ENCODE assay signal across 26 cellular contexts in genomic region chr1:235898126-235898525, GRCh38. TPM values are rescaled to one million over a fixed set of nuclear protein-coding genes. Genes with fewer than 3 reads are reported as not detected.
A peak's percentile ranks its signal among the peaks of the same experiment; 100 is the strongest.
DNase-seq lines count a peak whose midpoint lies in the region; ATAC-seq and TF ChIP-seq lines count a peak whose summit lies in the region.
"Had no signal": no experiment of that assay in that cellular context is flagged by ENCODE, and none has a peak within 500 bp of the region (broad histone marks: within the 10 kb centered on the region; RNA-seq: fewer than 3 reads in every experiment).

No MANE protein-coding gene starts in this region.

- H3K9me3 ChIP-seq in lower lobe of right lung, result no peaks in the 10 kb centered on the region
- H3K9me3 ChIP-seq: gastroesophageal sphincter, SJCRH30, upper lobe of right lung had no signal

- no peaks in the 10 kb centered on the region for H3K36me3 ChIP-seq in lower lobe of right lung
- H3K36me3 ChIP-seq: gastroesophageal sphincter, SJCRH30, upper lobe of right lung, WERI-Rb-1 had no signal

- no peak overlapping the region for H3K4me3 ChIP-seq in fibroblast of mammary gland (ENCODE audit: control insufficient read depth, low read depth, low read length)
- H3K4me3 ChIP-seq in lower lobe of right lung, result no peak overlapping the region
- H3K4me3 ChIP-seq: gastroesophageal sphincter, SJCRH30, upper lobe of right lung had no signal

- H3K27me3 Mint-ChIP-seq in activated naive CD8-positive, alpha-beta T cell treated with anti-CD3 and anti-CD28 coated beads, Interleukin-2, amount 10 ng/mL, durations not matched to agents 7 days and 5 days, result no peaks in the 10 kb centered on the region
- no peaks in the 10 kb centered on the region for H3K27me3 Mint-ChIP-seq in activated naive CD8-positive, alpha-beta T cell treated with anti-CD3 and anti-CD28 coated beads for 36 hours
- no peaks in the 10 kb centered on the region for H3K27me3 Mint-ChIP-seq in activated CD4-positive, alpha-beta memory T cell treated with anti-CD3 and anti-CD28 coated beads, Interleukin-2, amount 10 ng/mL, durations not matched to agents 7 days and 5 days
- H3K27me3 Mint-ChIP-seq in glutamatergic neuron (ENCODE audit: unreplicated experiment), result peaks cover 4% of the 10 kb centered on the region
- H3K27me3 Mint-ChIP-seq: activated T-cell treated with anti-CD3 and anti-CD28 coated beads, Interleukin-2, amount 50 U/mL, for 24 hours; central memory CD8-positive, alpha-beta T cell had no signal

- H3K27me3 ChIP-seq in lower lobe of right lung (ENCODE audit: low read depth), result no peaks in the 10 kb centered on the region
- H3K27me3 ChIP-seq: gastroesophageal sphincter, SJCRH30, upper lobe of right lung had no signal

- intact Hi-C loops in lower lobe of right lung (cut with DNase I), result no loop called here

- peaks cover 2% of the 10 kb centered on the region for H3K9me3 Mint-ChIP-seq in activated naive CD8-positive, alpha-beta T cell treated with anti-CD3 and anti-CD28 coated beads, Interleukin-2, amount 10 ng/mL, durations not matched to agents 7 days and 5 days
- H3K9me3 Mint-ChIP-seq in activated naive CD8-positive, alpha-beta T cell treated with anti-CD3 and anti-CD28 coated beads for 36 hours, result no peaks in the 10 kb centered on the region
- H3K9me3 Mint-ChIP-seq in activated CD4-positive, alpha-beta memory T cell treated with anti-CD3 and anti-CD28 coated beads, Interleukin-2, amount 10 ng/mL, durations not matched to agents 7 days and 5 days, result no peaks in the 10 kb centered on the region
- no peaks in the 10 kb centered on the region for H3K9me3 Mint-ChIP-seq in glutamatergic neuron (ENCODE audit: unreplicated experiment)
- H3K9me3 Mint-ChIP-seq: activated T-cell treated with anti-CD3 and anti-CD28 coated beads, Interleukin-2, amount 50 U/mL, for 24 hours; central memory CD8-positive, alpha-beta T cell; nephron had no signal

- DNase-seq in activated naive CD8-positive, alpha-beta T cell treated with anti-CD3 and anti-CD28 coated beads, Interleukin-2, amount 10 ng/mL, durations not matched to agents 7 days and 5 days, result no peak
- DNase-seq in activated naive CD8-positive, alpha-beta T cell treated with anti-CD3 and anti-CD28 coated beads for 36 hours, result no peak
- DNase-seq in RPMI7951 (ENCODE audit: low read depth), result peak; percentile 87
- DNase-seq in fibroblast of mammary gland (ENCODE audit: low read depth), result peak; percentile 63
- DNase-seq in activated CD4-positive, alpha-beta memory T cell treated with anti-CD3 and anti-CD28 coated beads, Interleukin-2, amount 10 ng/mL, durations not matched to agents 7 days and 5 days, result no peak
- no peak for DNase-seq in glutamatergic neuron
- no peak for DNase-seq in lower lobe of right lung
- DNase-seq: 8988T; activated CD8-positive, alpha-beta T cell treated with anti-CD3 and anti-CD28 coated beads, Interleukin-2, amount 10 ng/mL, durations not matched to agents 7 days and 5 days; activated naive CD4-positive, alpha-beta T cell; activated T-cell treated with anti-CD3 and anti-CD28 coated beads, Interleukin-2, amount 50 U/mL, for 24 hours; anterior cingulate cortex; C1 segment of cervical spinal cord; left colon; midbrain; small intestine; stimulated activated CD4-positive, alpha-beta T cell treated with anti-CD3 and anti-CD28 coated beads, Interleukin-4, amount 100 ng/mL, for 1 hour; T-helper 2 cell; upper lobe of right lung; WERI-Rb-1 had no signal

- peak overlapping the region; percentile 51 for H3K27ac Mint-ChIP-seq in activated naive CD8-positive, alpha-beta T cell treated with anti-CD3 and anti-CD28 coated beads, Interleukin-2, amount 10 ng/mL, durations not matched to agents 7 days and 5 days
- H3K27ac Mint-ChIP-seq in activated naive CD8-positive, alpha-beta T cell treated with anti-CD3 and anti-CD28 coated beads for 36 hours, result no peak overlapping the region
- H3K27ac Mint-ChIP-seq in activated CD4-positive, alpha-beta memory T cell treated with anti-CD3 and anti-CD28 coated beads, Interleukin-2, amount 10 ng/mL, durations not matched to agents 7 days and 5 days, result no peak overlapping the region
- H3K27ac Mint-ChIP-seq in glutamatergic neuron (ENCODE audit: unreplicated experiment), result no peak overlapping the region
- H3K27ac Mint-ChIP-seq: activated CD8-positive, alpha-beta T cell treated with anti-CD3 and anti-CD28 coated beads, Interleukin-2, amount 10 ng/mL, durations not matched to agents 7 days and 5 days; activated T-cell treated with anti-CD3 and anti-CD28 coated beads, Interleukin-2, amount 50 U/mL, for 24 hours; nephron had no signal

- POLR2A ChIA-PET in activated naive CD8-positive, alpha-beta T cell treated with anti-CD3 and anti-CD28 coated beads, Interleukin-2, amount 10 ng/mL, durations not matched to agents 7 days and 5 days (lab: Charles Lee), result no interaction called here
- POLR2A ChIA-PET in activated CD4-positive, alpha-beta memory T cell treated with anti-CD3 and anti-CD28 coated beads, Interleukin-2, amount 10 ng/mL, durations not matched to agents 7 days and 5 days (lab: Charles Lee), result interaction anchor here (1.6 kb wide), 1 partner anchor 32 kb away, joined by 3 read pairs; no protein-coding TSS in a partner anchor

- TF ChIP-seq CTCF in fibroblast of mammary gland (conservative IDR thresholded peaks at IDR 0.05; ENCODE audit: control insufficient read depth, insufficient read depth, low read depth, low read length), result no peak
- TF ChIP-seq CTCF in glutamatergic neuron (IDR thresholded peaks at IDR 0.05; ENCODE audit: partially characterized antibody, unreplicated experiment), result no peak
- no peak for TF ChIP-seq CTCF in lower lobe of right lung (IDR thresholded peaks at IDR 0.05)

- H3K4me1 ChIP-seq in lower lobe of right lung, result peaks cover 11% of the 10 kb centered on the region
- H3K4me1 ChIP-seq: upper lobe of right lung had no signal

- no peak overlapping the region for H3K27ac ChIP-seq in lower lobe of right lung
- H3K27ac ChIP-seq: gastroesophageal sphincter, HL-60, SJCRH30, upper lobe of right lung, WERI-Rb-1 had no signal

- CTCF ChIA-PET in activated CD4-positive, alpha-beta memory T cell treated with anti-CD3 and anti-CD28 coated beads, Interleukin-2, amount 10 ng/mL, durations not matched to agents 7 days and 5 days (lab: Charles Lee), result no interaction called here

- no peak for ATAC-seq in activated naive CD8-positive, alpha-beta T cell treated with anti-CD3 and anti-CD28 coated beads, Interleukin-2, amount 10 ng/mL, durations not matched to agents 7 days and 5 days (ENCODE audit: low read depth)
- no peak for ATAC-seq in HG03432 (IDR thresholded peaks at IDR 0.05; ENCODE audit: unreplicated experiment)
- ATAC-seq in lower lobe of right lung, result no peak
- ATAC-seq: activated CD8-positive, alpha-beta T cell treated with anti-CD3 and anti-CD28 coated beads, Interleukin-2, amount 10 ng/mL, durations not matched to agents 7 days and 5 days; gastroesophageal sphincter; left colon; upper lobe of right lung had no signal

- peaks cover 3% of the 10 kb centered on the region for H3K36me3 Mint-ChIP-seq in activated naive CD8-positive, alpha-beta T cell treated with anti-CD3 and anti-CD28 coated beads, Interleukin-2, amount 10 ng/mL, durations not matched to agents 7 days and 5 days
- no peaks in the 10 kb centered on the region for H3K36me3 Mint-ChIP-seq in activated naive CD8-positive, alpha-beta T cell treated with anti-CD3 and anti-CD28 coated beads for 36 hours
- H3K36me3 Mint-ChIP-seq in activated CD4-positive, alpha-beta memory T cell treated with anti-CD3 and anti-CD28 coated beads, Interleukin-2, amount 10 ng/mL, durations not matched to agents 7 days and 5 days (ENCODE audit: low read depth), result no peaks in the 10 kb centered on the region
- H3K36me3 Mint-ChIP-seq in glutamatergic neuron (ENCODE audit: unreplicated experiment), result no peaks in the 10 kb centered on the region

- H3K4me3 Mint-ChIP-seq in activated naive CD8-positive, alpha-beta T cell treated with anti-CD3 and anti-CD28 coated beads, Interleukin-2, amount 10 ng/mL, durations not matched to agents 7 days and 5 days, result no peak overlapping the region
- H3K4me3 Mint-ChIP-seq in activated naive CD8-positive, alpha-beta T cell treated with anti-CD3 and anti-CD28 coated beads for 36 hours, result no peak overlapping the region
- H3K4me3 Mint-ChIP-seq in activated CD4-positive, alpha-beta memory T cell treated with anti-CD3 and anti-CD28 coated beads, Interleukin-2, amount 10 ng/mL, durations not matched to agents 7 days and 5 days, result no peak overlapping the region
- no peak overlapping the region for H3K4me3 Mint-ChIP-seq in glutamatergic neuron (ENCODE audit: unreplicated experiment)
- H3K4me3 Mint-ChIP-seq: activated CD8-positive, alpha-beta T cell treated with anti-CD3 and anti-CD28 coated beads, Interleukin-2, amount 10 ng/mL, durations not matched to agents 7 days and 5 days; activated T-cell treated with anti-CD3 and anti-CD28 coated beads, Interleukin-2, amount 50 U/mL, for 24 hours; central memory CD8-positive, alpha-beta T cell; nephron had no signal

- peaks cover 19% of the 10 kb centered on the region for H3K4me1 Mint-ChIP-seq in activated naive CD8-positive, alpha-beta T cell treated with anti-CD3 and anti-CD28 coated beads, Interleukin-2, amount 10 ng/mL, durations not matched to agents 7 days and 5 days
- peaks cover 9% of the 10 kb centered on the region for H3K4me1 Mint-ChIP-seq in activated naive CD8-positive, alpha-beta T cell treated with anti-CD3 and anti-CD28 coated beads for 36 hours
- peaks cover 17% of the 10 kb centered on the region for H3K4me1 Mint-ChIP-seq in activated CD4-positive, alpha-beta memory T cell treated with anti-CD3 and anti-CD28 coated beads, Interleukin-2, amount 10 ng/mL, durations not matched to agents 7 days and 5 days
- peaks cover 11% of the 10 kb centered on the region for H3K4me1 Mint-ChIP-seq in glutamatergic neuron (ENCODE audit: low read depth, unreplicated experiment)
- H3K4me1 Mint-ChIP-seq: nephron had no signal

RNA-seq across cellular contexts. Expression of gene LYST, which starts 31.4 kb away (rescaled TPM):
- total RNA-seq in activated naive CD8-positive, alpha-beta T cell treated with anti-CD3 and anti-CD28 coated beads, Interleukin-2, amount 10 ng/mL, durations not matched to agents 7 days and 5 days, result 10 to 100 TPM; 52.8 to 61.2 TPM
- total RNA-seq in activated naive CD8-positive, alpha-beta T cell treated with anti-CD3 and anti-CD28 coated beads for 36 hours, result 10 to 100 TPM; 63.8 to 76.2 TPM
- 16.9 and 19.7 TPM in 2 replicates for total RNA-seq in RPMI7951 (2014; rRNA removed; shearing (Covaris generic))
- 10 to 100 TPM; 34.4 to 36.0 TPM for total RNA-seq in activated CD4-positive, alpha-beta memory T cell treated with anti-CD3 and anti-CD28 coated beads, Interleukin-2, amount 10 ng/mL, durations not matched to agents 7 days and 5 days
- total RNA-seq in glutamatergic neuron (ENCODE audit: unreplicated experiment), result 33.6 TPM
- 72.4 TPM for total RNA-seq in lower lobe of right lung

Comparison
In these comparisons a context has a peak if more than half of its experiments do, and no peak if none do; other contexts are left out.
1. DNase-seq: peak in RPMI7951 (single experiment) and fibroblast of mammary gland (single experiment); none in activated naive CD8-positive, alpha-beta T cell treated with anti-CD3 and anti-CD28 coated beads, Interleukin-2, amount 10 ng/mL, durations not matched to agents 7 days and 5 days (single experiment), activated naive CD8-positive, alpha-beta T cell treated with anti-CD3 and anti-CD28 coated beads for 36 hours (single experiment), activated CD4-positive, alpha-beta memory T cell treated with anti-CD3 and anti-CD28 coated beads, Interleukin-2, amount 10 ng/mL, durations not matched to agents 7 days and 5 days (single experiment), glutamatergic neuron (single experiment) and lower lobe of right lung (single experiment).